In the genomic region with DNA sequence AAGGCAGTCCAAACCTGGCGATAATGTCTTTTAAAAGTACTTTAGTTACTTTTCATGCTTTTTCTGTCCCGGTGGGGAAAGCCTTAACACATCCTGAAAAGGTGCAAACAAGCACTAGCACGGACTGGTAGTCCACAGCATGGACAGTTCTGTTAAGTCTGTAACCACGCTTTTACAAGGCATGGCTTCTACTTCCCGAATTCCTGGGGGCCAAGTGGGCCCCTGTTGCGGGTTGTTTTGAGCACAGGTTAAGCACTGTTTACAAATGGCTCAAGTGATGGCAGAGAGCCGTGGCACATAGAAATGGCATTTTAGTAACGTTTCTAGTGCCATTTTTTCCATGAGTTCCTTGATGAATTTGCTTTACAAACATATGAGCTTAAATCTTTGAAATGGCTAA, we compare ENCODE assay signal across 21 cellular contexts.
"Had no signal": no experiment of that assay in that cellular context is flagged by ENCODE, and none has a peak within 500 bp of the region (broad histone marks: within the 10 kb centered on the region; RNA-seq: fewer than 3 reads in every experiment).

No MANE protein-coding gene starts in this region.

- H3K27me3 ChIP-seq: dorsolateral prefrontal cortex, heart left ventricle, right lobe of liver, tibial nerve, upper lobe of right lung had no signal

- H3K27ac Mint-ChIP-seq: naive B cell; nephron; stimulated activated effector memory CD8-positive, alpha-beta T cell treated with anti-CD3 and anti-CD28 coated beads, Interleukin-12 subunit alpha, Interleukin-12 subunit beta, amount 100 ng/mL, for 72 hours had no signal

- ATAC-seq: heart left ventricle; left colon; psoas muscle; right lobe of liver; stimulated activated effector memory CD8-positive, alpha-beta T cell treated with anti-CD3 and anti-CD28 coated beads, Interleukin-12 subunit alpha, Interleukin-12 subunit beta, amount 100 ng/mL, for 72 hours; stimulated activated naive CD8-positive, alpha-beta T cell treated with anti-CD3 and anti-CD28 coated beads, Interleukin-15, Interleukin-2, amounts not matched to agents 100 U/mL and 50 U/mL, for 24 hours; upper lobe of right lung had no signal

- H3K4me3 ChIP-seq: dorsolateral prefrontal cortex, heart left ventricle, psoas muscle, right lobe of liver, tibial nerve, upper lobe of right lung had no signal

- H3K36me3 Mint-ChIP-seq: stimulated activated effector memory CD8-positive, alpha-beta T cell treated with anti-CD3 and anti-CD28 coated beads, Interleukin-12 subunit alpha, Interleukin-12 subunit beta, amount 100 ng/mL, for 72 hours had no signal

- H3K4me3 Mint-ChIP-seq: naive B cell; nephron; stimulated activated effector memory CD8-positive, alpha-beta T cell treated with anti-CD3 and anti-CD28 coated beads, Interleukin-12 subunit alpha, Interleukin-12 subunit beta, amount 100 ng/mL, for 72 hours had no signal

- H3K4me1 Mint-ChIP-seq: nephron; stimulated activated effector memory CD8-positive, alpha-beta T cell treated with anti-CD3 and anti-CD28 coated beads, Interleukin-12 subunit alpha, Interleukin-12 subunit beta, amount 100 ng/mL, for 72 hours had no signal

- DNase-seq: cortex of kidney; dorsolateral prefrontal cortex; effector CD8-positive, alpha-beta T cell; foreskin melanocyte; heart left ventricle; hippocampal formation; left colon; mesendoderm; naive B cell; occipital lobe; psoas muscle; retina; right lobe of liver; stimulated activated CD4-positive, alpha-beta T cell treated with anti-CD3 and anti-CD28 coated beads, Interleukin-4, amount 100 ng/mL, for 1 hour; stimulated activated CD8-positive, alpha-beta memory T cell treated with anti-CD3 and anti-CD28 coated beads, Interleukin-4, amount 100 ng/mL, for 48 hours; stimulated activated naive CD8-positive, alpha-beta T cell treated with anti-CD3 and anti-CD28 coated beads, Interleukin-15, Interleukin-2, amounts not matched to agents 100 U/mL and 50 U/mL, for 24 hours; upper lobe of right lung had no signal

- H3K27ac ChIP-seq: dorsolateral prefrontal cortex, heart left ventricle, parathyroid adenoma, psoas muscle, right lobe of liver, tibial nerve, upper lobe of right lung had no signal

- H3K36me3 ChIP-seq: heart left ventricle, right lobe of liver, tibial nerve, upper lobe of right lung had no signal

- H3K4me1 ChIP-seq: heart left ventricle, parathyroid adenoma, psoas muscle, right lobe of liver, tibial nerve, upper lobe of right lung had no signal
